ENCODE assay signal across 10 cellular contexts in the genomic region with DNA sequence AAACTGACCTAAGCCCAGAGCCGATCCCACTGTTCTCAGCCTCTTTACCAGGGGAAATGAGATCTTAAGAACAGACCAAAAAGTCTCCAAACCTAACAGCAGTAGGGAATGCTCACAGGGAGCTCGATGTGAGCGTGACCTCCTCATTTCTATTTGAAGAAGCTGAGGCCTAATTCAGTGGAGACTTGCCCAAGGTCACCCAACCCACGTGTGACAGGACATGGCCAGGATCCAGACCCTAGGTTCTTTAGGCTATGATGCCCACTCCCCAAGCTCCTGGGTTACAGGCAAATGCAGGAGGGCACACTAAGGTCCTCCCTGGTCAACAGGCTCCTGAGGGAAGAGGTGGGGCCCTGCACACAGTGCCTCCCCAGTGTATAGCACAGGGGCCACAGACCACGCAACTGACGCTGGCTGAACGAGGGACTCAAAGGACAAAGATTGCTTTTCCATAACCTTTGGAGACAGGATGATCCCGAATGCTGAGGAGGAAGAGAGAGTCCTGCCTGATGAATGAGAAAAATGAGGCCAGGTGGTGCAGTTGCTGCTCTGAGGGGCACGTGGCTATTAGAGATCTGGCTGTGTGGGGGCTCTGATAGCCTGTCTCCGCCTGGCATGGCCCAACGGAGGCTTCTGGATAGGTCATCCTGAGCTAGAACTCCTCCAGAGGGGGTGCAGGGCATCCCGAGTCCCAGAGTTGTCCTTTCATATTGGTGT. TPM values are rescaled to one million over a fixed set of nuclear protein-coding genes. Genes with fewer than 3 reads are reported as not detected.
DNase-seq lines count a peak whose midpoint lies in the region; ATAC-seq and TF ChIP-seq lines count a peak whose summit lies in the region.
"Had no signal": no experiment of that assay in that cellular context is flagged by ENCODE, and none has a peak within 500 bp of the region (broad histone marks: within the 10 kb centered on the region; RNA-seq: fewer than 3 reads in every experiment).

No MANE protein-coding gene starts in this region.

- no peak for DNase-seq in CD4-positive, alpha-beta T cell
- DNase-seq in T-helper 17 cell, result no peak
- no peak for DNase-seq in esophagus muscularis mucosa (ENCODE audit: extremely low spot score)
- no peak for DNase-seq in NK-92 (lab: John Stamatoyannopoulos, UW; ENCODE audit: unreplicated experiment)
- DNase-seq in HuH-7 (ENCODE audit: low spot score), result no peak
- DNase-seq in DMS79 treated with DMSO at 0.1 percent for 48 hours (lab: John Stamatoyannopoulos, UW), result no peak

- no peak overlapping the region for H3K4me3 Mint-ChIP-seq in CD4-positive, alpha-beta T cell
- H3K4me3 Mint-ChIP-seq in T-helper 17 cell, result peak overlapping the region; percentile 19

- H3K9me3 Mint-ChIP-seq in CD4-positive, alpha-beta T cell, result no peaks in the 10 kb centered on the region

- no peak for TF ChIP-seq EP300 in esophagus muscularis mucosa (IDR thresholded peaks at IDR 0.05)

- H3K36me3 Mint-ChIP-seq in CD4-positive, alpha-beta T cell (ENCODE audit: low read depth), result peaks cover 56% of the 10 kb centered on the region
- H3K36me3 Mint-ChIP-seq in T-helper 17 cell (ENCODE audit: low read depth), result peaks cover 2% of the 10 kb centered on the region

- POLR2A ChIA-PET in CD4-positive, alpha-beta T cell (lab: Charles Lee), result interaction anchor here (1.7 kb wide), 1 partner anchor 18 kb away, joined by 4 read pairs; no protein-coding TSS in a partner anchor

- intact Hi-C loops in CD4-positive, alpha-beta T cell (cut with DNase I, micrococcal nuclease), result no loop called here
- intact Hi-C loops in esophagus muscularis mucosa (cut with DNase I), result no loop called here

- H3K36me3 ChIP-seq in esophagus muscularis mucosa (peaks cover 6 to 23% (median 15%) of the 10 kb centered on the region in 4 donors), rectal smooth muscle tissue (ENCODE audit: control insufficient read depth, insufficient read depth, low read length) (peaks cover 20% of the 10 kb centered on the region)

- no peaks in the 10 kb centered on the region for H3K9me3 ChIP-seq in CD4-positive, alpha-beta T cell (ENCODE audit: control insufficient read depth, low read length)
- no peaks in the 10 kb centered on the region for H3K9me3 ChIP-seq in T-helper 17 cell (ENCODE audit: control insufficient read depth, low read length, poor library complexity, severe bottlenecking)
- no peaks in the 10 kb centered on the region for H3K9me3 ChIP-seq in esophagus muscularis mucosa

- 54% methylated on average over 12 of the region's 12 CpGs for WGBS in esophagus muscularis mucosa

- H3K4me1 ChIP-seq in esophagus muscularis mucosa, result peaks cover 98 to 100% (median 100%) of the 10 kb centered on the region in 4 donors
- H3K4me1 ChIP-seq in rectal smooth muscle tissue (ENCODE audit: control insufficient read depth, insufficient read depth, low read length), result peaks cover 93% of the 10 kb centered on the region

- H3K4me1 Mint-ChIP-seq in CD4-positive, alpha-beta T cell (ENCODE audit: low read depth), result peaks cover 57% of the 10 kb centered on the region
- peaks cover 44% of the 10 kb centered on the region for H3K4me1 Mint-ChIP-seq in T-helper 17 cell

- H3K27ac ChIP-seq in CD4-positive, alpha-beta T cell (ENCODE audit: low read depth, low read length), result no peak overlapping the region
- H3K27ac ChIP-seq in esophagus muscularis mucosa (replicated peaks in 1 of 4) (peak overlapping the region; percentile 79 to 99 (median 84)), rectal smooth muscle tissue (ENCODE audit: low read depth, low read length) (peak overlapping the region; percentile 92)

- H3K4me3 ChIP-seq in esophagus muscularis mucosa (no peak overlapping the region), rectal smooth muscle tissue (ENCODE audit: low read length) (peak overlapping the region; percentile 23)

- H3K27ac Mint-ChIP-seq in CD4-positive, alpha-beta T cell, result peak overlapping the region; percentile 75
- peak overlapping the region; percentile 93 for H3K27ac Mint-ChIP-seq in T-helper 17 cell

- no peak for TF ChIP-seq CTCF in CD4-positive, alpha-beta T cell (IDR thresholded peaks at IDR 0.05)
- TF ChIP-seq CTCF in esophagus muscularis mucosa (IDR thresholded peaks at IDR 0.05), result no peak

- TF ChIP-seq POLR2A in esophagus muscularis mucosa (IDR thresholded peaks at IDR 0.05; ENCODE audit: low read depth), result no peak

- H3K27me3 ChIP-seq in CD4-positive, alpha-beta T cell (ENCODE audit: control insufficient read depth, insufficient read depth, low read length), result no peaks in the 10 kb centered on the region
- H3K27me3 ChIP-seq in esophagus muscularis mucosa, result no peaks in the 10 kb centered on the region
- H3K27me3 ChIP-seq in rectal smooth muscle tissue (ENCODE audit: control insufficient read depth, insufficient read depth, low read length), result no peaks in the 10 kb centered on the region

- H3K9ac ChIP-seq in rectal smooth muscle tissue (ENCODE audit: low read length), result peak overlapping the region; percentile 24

- CTCF ChIA-PET in CD4-positive, alpha-beta T cell (lab: Charles Lee), result interaction anchor here (1.0 to 1.7 kb wide), 3 partner anchors 15 to 92 kb away, joined by 4 to 6 read pairs (median 5); no protein-coding TSS in a partner anchor

- H3K27me3 Mint-ChIP-seq in CD4-positive, alpha-beta T cell, result no peaks in the 10 kb centered on the region
- H3K27me3 Mint-ChIP-seq in T-helper 17 cell, result no peaks in the 10 kb centered on the region

- no peak for ATAC-seq in CD4-positive, alpha-beta T cell (ENCODE audit: poor library complexity)
- ATAC-seq in T-helper 17 cell, result no peak
- no peak for ATAC-seq in GM18517 (IDR thresholded peaks at IDR 0.05; ENCODE audit: unreplicated experiment)

RNA-seq across cellular contexts. Expression of a gene that starts 24.0 kb away (rescaled TPM):
- 10 to 100 TPM; 41.4 to 46.5 TPM for total RNA-seq in CD4-positive, alpha-beta T cell
- total RNA-seq in T-helper 17 cell (10 to 100 TPM; 43.8 to 49.1 TPM), esophagus muscularis mucosa (10 to 100 TPM in 3 of 4 donors, 1 to 10 TPM in 1; 7.8 to 26.5 (median 10.6) TPM)

RNA-seq across cellular contexts. Expression of a gene that starts 31.0 kb away (rescaled TPM):
- total RNA-seq in CD4-positive, alpha-beta T cell, result under 1 TPM; 0.20 to 0.27 TPM
- total RNA-seq in T-helper 17 cell (under 1 TPM in 1 of 2 donors, not detected in 1; 0.17 TPM), esophagus muscularis mucosa (not detected)
- total RNA-seq: Daoy, lung microvascular endothelial cell had no signal
